In genomic region chr11:6746626-6747025, GRCh38 we compare ENCODE assay signal across 1 cellular context.
TF ChIP-seq lines count a peak whose summit lies in the region.

No MANE protein-coding gene starts in this region.

TF ChIP-seq in WTC11, 78 proteins besides CTCF, POLR2A, EP300 and RAD21 (continued from another document):
- TF ChIP-seq ZNF425 (CRISPR knock-in tag; conservative IDR thresholded peaks at IDR 0.05) = no peak
TF ChIP-seq in WTC11: peak in this region for 0.
